17 cellular contexts compared by ENCODE assay signal in the genomic region with DNA sequence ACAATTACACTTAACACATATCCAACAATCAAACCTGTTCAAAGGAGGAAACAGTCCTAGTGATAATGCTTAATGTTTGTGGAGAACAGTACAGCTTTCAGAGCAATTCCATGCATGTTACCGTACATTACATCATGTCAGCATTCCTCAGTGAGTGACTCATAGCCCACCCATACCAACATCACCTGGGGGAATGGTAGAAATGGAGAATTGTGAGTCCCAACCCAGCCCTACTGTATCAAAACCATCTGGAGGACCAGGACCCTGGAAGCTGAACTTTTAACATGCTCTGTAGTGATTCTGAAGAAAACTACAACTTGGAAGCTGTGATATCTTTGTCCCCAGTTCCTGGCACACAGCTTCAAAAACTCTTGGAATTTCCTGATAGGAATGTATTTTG.
DNase-seq lines count a peak whose midpoint lies in the region; ATAC-seq and TF ChIP-seq lines count a peak whose summit lies in the region.
"Had no signal": no experiment of that assay in that cellular context is flagged by ENCODE, and none has a peak within 500 bp of the region (broad histone marks: within the 10 kb centered on the region; RNA-seq: fewer than 3 reads in every experiment).

No MANE protein-coding gene starts in this region.

- POLR2A ChIA-PET in Caco-2 (lab: Charles Lee): no interaction called here

- H3K27me3 Mint-ChIP-seq in Caco-2 (ENCODE audit: insufficient read depth, unreplicated experiment): no peaks in the 10 kb centered on the region

- peaks cover 14% of the 10 kb centered on the region for H3K4me1 ChIP-seq in Caco-2
- H3K4me1 ChIP-seq in mesendoderm (ENCODE audit: control insufficient read depth, low read depth, low read length): peaks cover 6% of the 10 kb centered on the region
- H3K4me1 ChIP-seq: colonic mucosa, esophagus squamous epithelium had no signal

- peaks cover 13% of the 10 kb centered on the region for H3K9me3 ChIP-seq in Caco-2
- H3K9me3 ChIP-seq: colonic mucosa, esophagus squamous epithelium, neutrophil had no signal

- no peak overlapping the region for H4K8ac ChIP-seq in mesendoderm (ENCODE audit: low read depth, low read length)

- H2AK5ac ChIP-seq in mesendoderm (ENCODE audit: low read length): no peak overlapping the region

- no CpG with 5 or more reads among the region's 1 CpG for WGBS in mesendoderm (ENCODE audit: extremely low coverage, insufficient coverage, low lambda C conversion rate)

- H3K18ac ChIP-seq in mesendoderm (ENCODE audit: low read length): no peak overlapping the region

- H3K4me3 ChIP-seq in Caco-2 (ENCODE audit: low read depth, low read length) (no peak overlapping the region), mesendoderm (ENCODE audit: low read length) (no peak overlapping the region)
- H3K4me3 ChIP-seq: colonic mucosa, esophagus squamous epithelium, lung had no signal

- intact Hi-C loops in Caco-2 (cut with micrococcal nuclease; ENCODE audit: unreplicated experiment) (no loop called here), cardiac septum (cut with DNase I) (no loop called here)

- no peak overlapping the region for H3K4ac ChIP-seq in mesendoderm (ENCODE audit: low read depth, low read length)

- peak in 1 of 2 experiments; percentile 55 for DNase-seq in Caco-2
- peak; percentile 8 for DNase-seq in M059J (ENCODE audit: low read depth)
- peak; percentile 82 to 91 for DNase-seq in dermis microvascular lymphatic vessel endothelial cell (ENCODE audit: low read depth in 2 of 2)
- peak; percentile 75 for DNase-seq in mesendoderm
- DNase-seq in activated CD4-positive, alpha-beta T cell treated with anti-CD3 and anti-CD28 coated beads for 4 hours: no peak
- no peak for DNase-seq in cerebellum (ENCODE audit: low spot score)
- no peak for DNase-seq in cardiac septum (ENCODE audit: low spot score)
- DNase-seq: colonic mucosa, esophagus squamous epithelium, NCI-H1048, NCI-H2227 treated with DMSO at 0.1 percent for 48 hours, small intestine, WERI-Rb-1 had no signal

- no peak overlapping the region for H3K23ac ChIP-seq in mesendoderm (ENCODE audit: low read length)

- H3K36me3 Mint-ChIP-seq in Caco-2 (ENCODE audit: insufficient read depth, unreplicated experiment): peaks cover 6% of the 10 kb centered on the region
- H3K36me3 Mint-ChIP-seq: activated naive CD8-positive, alpha-beta T cell had no signal

- CTCF ChIA-PET in Caco-2 (lab: Charles Lee): no interaction called here

- peak overlapping the region; percentile 90 for H3K27ac Mint-ChIP-seq in Caco-2 (ENCODE audit: unreplicated experiment)
- H3K27ac Mint-ChIP-seq: activated naive CD8-positive, alpha-beta T cell had no signal

- H3K9ac ChIP-seq in mesendoderm (ENCODE audit: low read length): no peak overlapping the region

- peaks cover 14% of the 10 kb centered on the region for H3K4me1 Mint-ChIP-seq in Caco-2 (ENCODE audit: low read depth, unreplicated experiment)

- no peak overlapping the region for H3K56ac ChIP-seq in mesendoderm (ENCODE audit: low read length)

- no peak overlapping the region for H2BK120ac ChIP-seq in mesendoderm (ENCODE audit: low read depth, low read length)

- TF ChIP-seq CTCF in Caco-2 (IDR thresholded peaks at IDR 0.05; ENCODE audit: insufficient read depth in 1 of 2, low read depth in 1 of 2, low read length in 1 of 2, severe bottlenecking in 1 of 2, unreplicated experiment in 1 of 2): no peak

- H3K36me3 ChIP-seq in Caco-2 (ENCODE audit: control insufficient read depth, insufficient read depth, low read length): no peaks in the 10 kb centered on the region
- no peaks in the 10 kb centered on the region for H3K36me3 ChIP-seq in mesendoderm (ENCODE audit: control insufficient read depth, insufficient read depth, low read length)
- H3K36me3 ChIP-seq: colonic mucosa, esophagus squamous epithelium, neutrophil, WERI-Rb-1 had no signal

- H3K27me3 ChIP-seq in Caco-2 (replicated peaks; ENCODE audit: control insufficient read depth, insufficient read depth, low read length) (no peaks in the 10 kb centered on the region), mesendoderm (ENCODE audit: insufficient read depth, low read length, poor library complexity) (no peaks in the 10 kb centered on the region)
- H3K27me3 ChIP-seq: colonic mucosa had no signal

- no peak for ATAC-seq in HG03442 (IDR thresholded peaks at IDR 0.05; ENCODE audit: unreplicated experiment)

- no peaks in the 10 kb centered on the region for H3K79me2 ChIP-seq in mesendoderm (ENCODE audit: control insufficient read depth, insufficient read depth, low read length)

- no peak overlapping the region for H2BK5ac ChIP-seq in mesendoderm (ENCODE audit: low read length)

- BruUV-seq in Caco-2 (replicated peaks; lab: Mats Ljungman, UMichigan): no TSS peak

- H3K9me3 Mint-ChIP-seq in Caco-2 (ENCODE audit: unreplicated experiment): peaks cover 18% of the 10 kb centered on the region

- no peaks in the 10 kb centered on the region for H3K79me1 ChIP-seq in mesendoderm (ENCODE audit: low read length)

- no peak overlapping the region for H3K4me2 ChIP-seq in mesendoderm (ENCODE audit: low read length)

- no peak overlapping the region for H4K5ac ChIP-seq in mesendoderm (ENCODE audit: low read length)

- H3K27ac ChIP-seq in mesendoderm (ENCODE audit: low read depth, low read length): no peak overlapping the region
- H3K27ac ChIP-seq: colonic mucosa, esophagus squamous epithelium, neutrophil had no signal

- H2BK15ac ChIP-seq in mesendoderm (replicated peaks; ENCODE audit: low read depth): no peak overlapping the region

- no peak overlapping the region for H3K4me3 Mint-ChIP-seq in Caco-2 (ENCODE audit: unreplicated experiment)
- H3K4me3 Mint-ChIP-seq: activated naive CD8-positive, alpha-beta T cell had no signal

Comparison
In these comparisons a context has a peak if more than half of its experiments do, and no peak if none do; other contexts are left out.
1. DNase-seq: peak in M059J (single experiment), dermis microvascular lymphatic vessel endothelial cell (2 of 2) and mesendoderm (single experiment); none in activated CD4-positive, alpha-beta T cell treated with anti-CD3 and anti-CD28 coated beads for 4 hours (0 of 2), cerebellum (single experiment) and cardiac septum (single experiment).